Comparison of ENCODE assay signal across 12 cellular contexts in genomic region chr17:36210439-36211211, GRCh38. TPM values are rescaled to one million over a fixed set of nuclear protein-coding genes. Genes with fewer than 3 reads are reported as not detected.
A peak's percentile ranks its signal among the peaks of the same experiment; 100 is the strongest.
DNase-seq lines count a peak whose midpoint lies in the region; ATAC-seq and TF ChIP-seq lines count a peak whose summit lies in the region.
"Not testable (repeated sequence)": the region's sequence is repeated elsewhere in the genome, so short reads cannot be mapped to it uniquely, and the experiment has no call there.
"Had no signal": no experiment of that assay in that cellular context is flagged by ENCODE, and none has a peak within 500 bp of the region (broad histone marks: within the 10 kb centered on the region; RNA-seq: fewer than 3 reads in every experiment).

Gene CCL4L2, plus strand, starts transcription at chr17:36211063.

- CTCF ChIA-PET in CD8-positive, alpha-beta memory T cell (lab: Charles Lee): interaction anchor here (1.0 to 2.3 kb wide), 4 partner anchors 15 to 271 kb away, joined by 3 to 12 read pairs (median 4); no protein-coding TSS in a partner anchor
- CTCF ChIA-PET in T-cell (lab: Charles Lee): not testable (repeated sequence)

- not testable (repeated sequence) for H3K36me3 Mint-ChIP-seq in CD8-positive, alpha-beta memory T cell; IgD-negative memory B cell; T-cell; effector memory CD8-positive, alpha-beta T cell (ENCODE audit: insufficient read depth); neural crest cell (ENCODE audit: low read depth)

- H3K27ac ChIP-seq in CD8-positive, alpha-beta memory T cell (ENCODE audit: low read depth, low read length): not testable (repeated sequence)

- peak in 2 of 5 donors; percentile 31 to 67 for DNase-seq in CD8-positive, alpha-beta memory T cell
- DNase-seq in T-cell: peak in 4 of 34 experiments; percentile 11 to 31 (median 20)
- DNase-seq in effector memory CD8-positive, alpha-beta T cell: peak; percentile 21 to 41 (median 29)
- DNase-seq in neural crest cell (ENCODE audit: low read depth, low spot score): not testable (repeated sequence)

- not testable (repeated sequence) for H3K9me3 Mint-ChIP-seq in CD8-positive, alpha-beta memory T cell; IgD-negative memory B cell; T-cell; effector memory CD8-positive, alpha-beta T cell; neural crest cell

- H3K36me3 ChIP-seq in CD8-positive, alpha-beta memory T cell (ENCODE audit: insufficient read depth, low read length): not testable (repeated sequence)

- not testable (repeated sequence) for H3K4me3 ChIP-seq in CD8-positive, alpha-beta memory T cell (ENCODE audit: low read length)

- ATAC-seq in GM19035 (IDR thresholded peaks at IDR 0.05; ENCODE audit: unreplicated experiment) (peak; percentile 71), GM21619 (IDR thresholded peaks at IDR 0.05; ENCODE audit: unreplicated experiment) (peak; percentile 60), HG03060 (IDR thresholded peaks at IDR 0.05; ENCODE audit: low read depth, unreplicated experiment) (peak; percentile 41), T-cell (replicated peaks in 1 of 4) (peak; percentile 31 to 71 (median 58))
- peak; percentile 83 for ATAC-seq in effector memory CD8-positive, alpha-beta T cell (replicated peaks)

- peaks cover 56 to 83% (median 80%) of the 10 kb centered on the region in 3 donors for H3K4me1 Mint-ChIP-seq in CD8-positive, alpha-beta memory T cell
- H3K4me1 Mint-ChIP-seq in IgD-negative memory B cell (peaks cover 17 to 32% (median 30%) of the 10 kb centered on the region in 3 donors), T-cell (peaks cover 0 to 50% (median 9%) of the 10 kb centered on the region in 3 donors), neural crest cell (peaks cover 11% of the 10 kb centered on the region)
- H3K4me1 Mint-ChIP-seq in effector memory CD8-positive, alpha-beta T cell (ENCODE audit: low read depth in 2 of 2): peaks cover 70 to 78% of the 10 kb centered on the region in 2 donors

- not testable (repeated sequence) for TF ChIP-seq CTCF in neural crest cell (conservative IDR thresholded peaks at IDR 0.05)

- POLR2A ChIA-PET in CD8-positive, alpha-beta memory T cell (lab: Charles Lee): interaction anchor here (0.7 to 1.1 kb wide), 2 partner anchors 15 to 28 kb away, joined by 3 read pairs; no protein-coding TSS in a partner anchor
- POLR2A ChIA-PET in T-cell (lab: Charles Lee): not testable (repeated sequence)

- H3K9me3 ChIP-seq in CD8-positive, alpha-beta memory T cell (ENCODE audit: low read length): not testable (repeated sequence)

- H3K27me3 ChIP-seq in CD8-positive, alpha-beta memory T cell (ENCODE audit: insufficient read depth, low read length, poor library complexity, severe bottlenecking): not testable (repeated sequence)

- H3K27me3 Mint-ChIP-seq in CD8-positive, alpha-beta memory T cell; effector memory CD8-positive, alpha-beta T cell; neural crest cell (ENCODE audit: low read depth): not testable (repeated sequence)
- peaks cover 47% of the 10 kb centered on the region for H3K27me3 Mint-ChIP-seq in IgD-negative memory B cell
- H3K27me3 Mint-ChIP-seq in T-cell: peaks cover 18 to 42% of the 10 kb centered on the region in 2 donors

- peak within 1 kb of the TSS; percentile 86 to 99 (median 92) for H3K27ac Mint-ChIP-seq in CD8-positive, alpha-beta memory T cell
- H3K27ac Mint-ChIP-seq in IgD-negative memory B cell (peak within 1 kb of the TSS in 2 of 3 donors; percentile 25 to 32), T-cell (peak within 1 kb of the TSS; percentile 72 to 78), neural crest cell (ENCODE audit: unreplicated experiment) (peak within 1 kb of the TSS; percentile 36)
- peak within 1 kb of the TSS; percentile 91 to 92 for H3K27ac Mint-ChIP-seq in effector memory CD8-positive, alpha-beta T cell

- peak within 1 kb of the TSS; percentile 67 to 94 (median 85) for H3K4me3 Mint-ChIP-seq in CD8-positive, alpha-beta memory T cell
- H3K4me3 Mint-ChIP-seq in IgD-negative memory B cell (peak within 1 kb of the TSS in 1 of 4 donors; percentile 1), T-cell (peak within 1 kb of the TSS in 2 of 3 donors; percentile 28 to 44), neural crest cell (peak within 1 kb of the TSS; percentile 47)
- H3K4me3 Mint-ChIP-seq in effector memory CD8-positive, alpha-beta T cell: peak within 1 kb of the TSS; percentile 75 to 86

- H3K4me1 ChIP-seq in CD8-positive, alpha-beta memory T cell (ENCODE audit: insufficient read depth, low read length): peaks cover 39% of the 10 kb centered on the region

RNA-seq across cellular contexts. Expression of gene CCL4L2, which starts in this region (rescaled TPM):
- total RNA-seq in CD8-positive, alpha-beta memory T cell: 100 to 1,000 TPM; 519 to 562 TPM
- polyA plus RNA-seq in CD8-positive, alpha-beta memory T cell: 4.9 TPM
- not detected for polyA plus RNA-seq in IgD-negative memory B cell
- total RNA-seq in T-cell (10 to 100 TPM in 1 of 5 donors, 1 to 10 TPM in 4; 1.1 to 12.6 (median 2.2) TPM), neural crest cell (not detected in 2 replicates)
- total RNA-seq: gastrocnemius medialis, HT1080, NCI-H460, smooth muscle cell had no signal
- polyA plus RNA-seq: smooth muscle cell had no signal

Comparison
In these comparisons a context has a peak if more than half of its experiments do, and no peak if none do; other contexts are left out.
1. RNA of gene CCL4L2 (total RNA-seq): 519 to 562 TPM in CD8-positive, alpha-beta memory T cell; 1.1 to 12.6 TPM in T-cell and not detected in neural crest cell; every median in the first group is over 10 times any median in the second.
2. H3K27ac Mint-ChIP-seq: peak in every context shown above with its lines; median percentile 92 in CD8-positive, alpha-beta memory T cell; 92 in effector memory CD8-positive, alpha-beta T cell; 75 in T-cell; 36 in neural crest cell; 28 in IgD-negative memory B cell.
3. Peak in every context shown above with its lines, with median percentiles within 50 percentile points of each other: ATAC-seq.